In genomic region chr2:96163768-96164429, GRCh38 we compare ENCODE assay signal across 8 cellular contexts. TPM values are rescaled to one million over a fixed set of nuclear protein-coding genes. Genes with fewer than 3 reads are reported as not detected.
DNase-seq lines count a peak whose midpoint lies in the region; ATAC-seq lines count a peak whose summit lies in the region.

No MANE protein-coding gene starts in this region.

- no peak overlapping the region for H2BK120ac ChIP-seq in mesendoderm (ENCODE audit: low read depth, low read length)

- no peak overlapping the region for H2BK15ac ChIP-seq in mesendoderm (replicated peaks; ENCODE audit: low read depth)

- no peaks in the 10 kb centered on the region for H3K9me3 ChIP-seq in mucosa of rectum (ENCODE audit: control insufficient read depth in 2 of 2, low read length in 2 of 2)

- H4K5ac ChIP-seq in mesendoderm (ENCODE audit: low read length) = no peak overlapping the region

- H3K23ac ChIP-seq in mesendoderm (ENCODE audit: low read length) = no peak overlapping the region

- no peaks in the 10 kb centered on the region for H3K79me1 ChIP-seq in mesendoderm (ENCODE audit: low read length)

- ATAC-seq in GM19372 (IDR thresholded peaks at IDR 0.05; ENCODE audit: low read depth, unreplicated experiment) = peak; percentile 76
- peak; percentile 72 for ATAC-seq in HG03135 (IDR thresholded peaks at IDR 0.05; ENCODE audit: unreplicated experiment)

- H3K4me3 ChIP-seq in mucosa of rectum (ENCODE audit: low read length in 2 of 2) = no peak overlapping the region
- H3K4me3 ChIP-seq in mesendoderm (ENCODE audit: low read length) = no peak overlapping the region

- no peak overlapping the region for H3K56ac ChIP-seq in mesendoderm (ENCODE audit: low read length)

- H2BK5ac ChIP-seq in mesendoderm (ENCODE audit: low read length) = no peak overlapping the region

- no CpG with 5 or more reads among the region's 13 CpGs for WGBS in mesendoderm (ENCODE audit: extremely low coverage, insufficient coverage, low lambda C conversion rate)

- peaks cover 10 to 11% of the 10 kb centered on the region in 2 donors for H3K4me1 ChIP-seq in mucosa of rectum (ENCODE audit: control insufficient read depth in 2 of 2, insufficient read depth in 2 of 2, low read length in 2 of 2)
- no peaks in the 10 kb centered on the region for H3K4me1 ChIP-seq in mesendoderm (ENCODE audit: control insufficient read depth, low read depth, low read length)

- H3K27me3 ChIP-seq in mucosa of rectum (ENCODE audit: control insufficient read depth in 2 of 2, insufficient read depth in 2 of 2, low read length in 2 of 2) (no peaks in the 10 kb centered on the region), mesendoderm (ENCODE audit: insufficient read depth, low read length, poor library complexity) (no peaks in the 10 kb centered on the region)

- no peaks in the 10 kb centered on the region for H3K79me2 ChIP-seq in mesendoderm (ENCODE audit: control insufficient read depth, insufficient read depth, low read length)

- H3K36me3 ChIP-seq in mucosa of rectum (ENCODE audit: control insufficient read depth in 2 of 2, insufficient read depth in 2 of 2, low read length in 2 of 2) (no peaks in the 10 kb centered on the region), mesendoderm (ENCODE audit: control insufficient read depth, insufficient read depth, low read length) (no peaks in the 10 kb centered on the region)

- no peak overlapping the region for H4K8ac ChIP-seq in mesendoderm (ENCODE audit: low read depth, low read length)

- no peak overlapping the region for H3K4ac ChIP-seq in mesendoderm (ENCODE audit: low read depth, low read length)

- no peak overlapping the region for H3K18ac ChIP-seq in mesendoderm (ENCODE audit: low read length)

- H3K27ac ChIP-seq in mucosa of rectum (ENCODE audit: low read depth in 2 of 2, low read length in 2 of 2) (peak overlapping the region; percentile 16 to 67), mesendoderm (ENCODE audit: low read depth, low read length) (no peak overlapping the region)

- H3K9ac ChIP-seq in mucosa of rectum (ENCODE audit: low read depth in 1 of 2, low read length in 2 of 2) (no peak overlapping the region), mesendoderm (ENCODE audit: low read length) (no peak overlapping the region)

- peak; percentile 65 for DNase-seq in activated CD8-positive, alpha-beta memory T cell treated with anti-CD3 and anti-CD28 coated beads, Interleukin-2, amount 50 U/mL, for 24 hours (ENCODE audit: extremely low read depth)
- no peak for DNase-seq in mesendoderm
- DNase-seq in NCI-H2081 treated with DMSO at 0.1 percent for 48 hours (lab: John Stamatoyannopoulos, UW) = no peak
- DNase-seq in cortex of kidney (lab: John Stamatoyannopoulos, UW) = no peak
- DNase-seq in NCI-H1436 treated with DMSO at 0.1 percent for 48 hours (lab: John Stamatoyannopoulos, UW) = no peak

- H3K4me2 ChIP-seq in mesendoderm (ENCODE audit: low read length) = no peak overlapping the region

- no peak overlapping the region for H2AK5ac ChIP-seq in mesendoderm (ENCODE audit: low read length)

RNA-seq across cellular contexts. Expression of gene DUSP2, which starts 18.7 kb away (rescaled TPM):
- 6.8 TPM for polyA plus RNA-seq in mesendoderm (2013, experiment 1 of 2)
- 6.7 TPM for polyA plus RNA-seq in mesendoderm (2013, experiment 2 of 2)

RNA-seq across cellular contexts. Expression of gene ASTL, which starts 25.6 kb away (rescaled TPM):
- 0.07 TPM for polyA plus RNA-seq in mesendoderm (2013, experiment 1 of 2)
- polyA plus RNA-seq in mesendoderm (2013, experiment 2 of 2) = not detected

RNA-seq across cellular contexts. Expression of gene STARD7, which starts 44.7 kb away (rescaled TPM):
- polyA plus RNA-seq in mesendoderm (2013, experiment 1 of 2) = 93.9 TPM
- polyA plus RNA-seq in mesendoderm (2013, experiment 2 of 2) = 92.1 TPM

RNA-seq across cellular contexts. Expression of gene ADRA2B, which starts 47.5 kb away (rescaled TPM):
- 0.51 TPM for polyA plus RNA-seq in mesendoderm (2013, experiment 1 of 2)
- polyA plus RNA-seq in mesendoderm (2013, experiment 2 of 2) = 0.59 TPM
